ENCODE assay signal across 15 cellular contexts in the genomic region with DNA sequence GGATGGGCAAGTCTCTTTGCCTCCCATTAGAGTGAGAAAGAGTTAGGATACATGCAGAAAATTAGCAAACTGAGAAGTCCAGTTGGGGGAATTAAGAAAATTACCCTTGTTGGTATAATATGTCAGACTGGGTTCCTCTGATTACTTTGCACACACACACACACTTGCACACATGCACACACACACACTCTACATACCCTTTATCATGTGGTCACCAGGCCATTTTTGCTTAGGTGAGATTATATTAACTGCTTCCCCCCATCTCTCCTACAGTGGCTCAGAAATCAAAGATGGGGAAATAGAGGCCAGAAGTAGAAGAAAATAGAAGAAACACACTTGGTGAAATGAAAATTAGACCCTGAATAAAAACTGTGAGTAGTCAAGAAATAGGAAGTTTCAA. TPM values are rescaled to one million over a fixed set of nuclear protein-coding genes. Genes with fewer than 3 reads are reported as not detected.
A peak's percentile ranks its signal among the peaks of the same experiment; 100 is the strongest.
DNase-seq lines count a peak whose midpoint lies in the region; ATAC-seq, FAIRE-seq and TF ChIP-seq lines count a peak whose summit lies in the region.
"Had no signal": no experiment of that assay in that cellular context is flagged by ENCODE, and none has a peak within 500 bp of the region (broad histone marks: within the 10 kb centered on the region; RNA-seq: fewer than 3 reads in every experiment).

No MANE protein-coding gene starts in this region.

- CTCF ChIA-PET in activated CD8-positive, alpha-beta memory T cell treated with anti-CD3 and anti-CD28 coated beads, Interleukin-2, amount 10 ng/mL, durations not matched to agents 7 days and 5 days (lab: Charles Lee), result interaction anchor here (1.0 to 4.1 kb wide), 10 partner anchors 18 to 113 kb away, joined by 3 to 30 read pairs (median 9); a partner anchor contains a TSS

- H3K4me3 ChIP-seq in Peyer's patch, result no peak overlapping the region
- no peak overlapping the region for H3K4me3 ChIP-seq in subcutaneous abdominal adipose tissue (ENCODE audit: low read depth in 1 of 5, low read length in 5 of 5)

- peak overlapping the region; percentile 78 for H3K27ac Mint-ChIP-seq in activated CD8-positive, alpha-beta memory T cell treated with anti-CD3 and anti-CD28 coated beads, Interleukin-2, amount 10 ng/mL, durations not matched to agents 7 days and 5 days
- peak overlapping the region; percentile 81 to 94 (median 91) for H3K27ac Mint-ChIP-seq in immature natural killer cell

- no peak for TF ChIP-seq CTCF in Peyer's patch (IDR thresholded peaks at IDR 0.05)

- DNase-seq in activated CD8-positive, alpha-beta memory T cell treated with anti-CD3 and anti-CD28 coated beads, Interleukin-2, amount 10 ng/mL, durations not matched to agents 7 days and 5 days, result no peak
- no peak for DNase-seq in activated CD8-positive, alpha-beta memory T cell treated with anti-CD3 and anti-CD28 coated beads, Interleukin-2, amount 50 U/mL, for 48 hours
- DNase-seq in Peyer's patch, result no peak
- DNase-seq in immature natural killer cell, result no peak
- no peak for DNase-seq in GM19239 (ENCODE audit: insufficient read length, low spot score)
- DNase-seq in UCSD-AML1 (lab: John Stamatoyannopoulos, UW; ENCODE audit: unreplicated experiment), result no peak
- DNase-seq: ACHN; activated CD8-positive, alpha-beta memory T cell treated with anti-CD3 and anti-CD28 coated beads for 24 hours; dermis blood vessel endothelial cell; DMS53; upper lobe of right lung had no signal

- peak overlapping the region; percentile 2 for H3K4me3 Mint-ChIP-seq in activated CD8-positive, alpha-beta memory T cell treated with anti-CD3 and anti-CD28 coated beads, Interleukin-2, amount 10 ng/mL, durations not matched to agents 7 days and 5 days
- peak overlapping the region in 4 of 5 donors; percentile 84 to 99 (median 92) for H3K4me3 Mint-ChIP-seq in immature natural killer cell

- peaks cover 74% of the 10 kb centered on the region for H3K4me1 Mint-ChIP-seq in activated CD8-positive, alpha-beta memory T cell treated with anti-CD3 and anti-CD28 coated beads, Interleukin-2, amount 10 ng/mL, durations not matched to agents 7 days and 5 days
- peaks cover 85 to 88% of the 10 kb centered on the region in 2 donors for H3K4me1 Mint-ChIP-seq in immature natural killer cell

- no peaks in the 10 kb centered on the region for H3K36me3 ChIP-seq in Peyer's patch
- H3K36me3 ChIP-seq in subcutaneous abdominal adipose tissue (ENCODE audit: control insufficient read depth in 5 of 5, insufficient read depth in 5 of 5, low read length in 5 of 5), result no peaks in the 10 kb centered on the region
- H3K36me3 ChIP-seq: upper lobe of right lung had no signal

- H3K27ac ChIP-seq in Peyer's patch (peak overlapping the region; percentile 88 to 98 (median 92)), subcutaneous abdominal adipose tissue (ENCODE audit: low read depth, low read length) (peak overlapping the region; percentile 91)

- no peaks in the 10 kb centered on the region for H3K9me3 Mint-ChIP-seq in activated CD8-positive, alpha-beta memory T cell treated with anti-CD3 and anti-CD28 coated beads, Interleukin-2, amount 10 ng/mL, durations not matched to agents 7 days and 5 days (ENCODE audit: low read depth)
- H3K9me3 Mint-ChIP-seq in immature natural killer cell, result no peaks in the 10 kb centered on the region
- H3K9me3 Mint-ChIP-seq: T-helper 1 cell treated with Interleukin-12 subunit alpha and Interleukin-12 subunit beta and Interleukin-4 antibody, amounts not matched to agents 30 μg/mL and 1 μg/mL, for 36 hours had no signal

- no peak overlapping the region for H3K9ac ChIP-seq in subcutaneous abdominal adipose tissue (ENCODE audit: low read length in 5 of 5)

- peaks cover 4% of the 10 kb centered on the region for H3K36me3 Mint-ChIP-seq in activated CD8-positive, alpha-beta memory T cell treated with anti-CD3 and anti-CD28 coated beads, Interleukin-2, amount 10 ng/mL, durations not matched to agents 7 days and 5 days
- H3K36me3 Mint-ChIP-seq in immature natural killer cell, result no peaks in the 10 kb centered on the region

- no peak for FAIRE-seq in GM19239 (lab: Jason Lieb, UNC)
- FAIRE-seq: H1 had no signal

- H3K4me1 ChIP-seq in Peyer's patch (peaks cover 8 to 66% (median 14%) of the 10 kb centered on the region in 4 donors), subcutaneous abdominal adipose tissue (ENCODE audit: control insufficient read depth in 5 of 5, insufficient read depth in 5 of 5, low read length in 5 of 5) (peaks cover 22 to 85% (median 79%) of the 10 kb centered on the region in 5 donors)

- TF ChIP-seq POLR2A in Peyer's patch (IDR thresholded peaks at IDR 0.05), result no peak

- H3K9me3 ChIP-seq in Peyer's patch (peaks cover 0 to 4% (median 0%) of the 10 kb centered on the region in 4 donors), subcutaneous abdominal adipose tissue (ENCODE audit: control insufficient read depth in 5 of 5, low read length in 5 of 5) (no peaks in the 10 kb centered on the region)
- H3K9me3 ChIP-seq: upper lobe of right lung had no signal

- no peaks in the 10 kb centered on the region for H3K27me3 Mint-ChIP-seq in activated CD8-positive, alpha-beta memory T cell treated with anti-CD3 and anti-CD28 coated beads, Interleukin-2, amount 10 ng/mL, durations not matched to agents 7 days and 5 days
- peaks cover 5 to 8% (median 6%) of the 10 kb centered on the region in 3 donors for H3K27me3 Mint-ChIP-seq in immature natural killer cell (ENCODE audit: low read depth in 3 of 3)

- H3K27me3 ChIP-seq in Peyer's patch, result no peaks in the 10 kb centered on the region
- H3K27me3 ChIP-seq in subcutaneous abdominal adipose tissue (ENCODE audit: control insufficient read depth in 5 of 5, insufficient read depth in 4 of 5, low read length in 5 of 5), result no peaks in the 10 kb centered on the region
- H3K27me3 ChIP-seq: upper lobe of right lung had no signal

- ATAC-seq in activated CD8-positive, alpha-beta memory T cell treated with anti-CD3 and anti-CD28 coated beads, Interleukin-2, amount 10 ng/mL, durations not matched to agents 7 days and 5 days, result no peak
- no peak for ATAC-seq in HG02938 (IDR thresholded peaks at IDR 0.05; ENCODE audit: unreplicated experiment)

RNA-seq across cellular contexts. Expression of a gene that starts 0.9 kb away (rescaled TPM):
- total RNA-seq in activated CD8-positive, alpha-beta memory T cell treated with anti-CD3 and anti-CD28 coated beads, Interleukin-2, amount 10 ng/mL, durations not matched to agents 7 days and 5 days, result 10 to 100 TPM; 35.0 to 36.2 TPM
- 10 to 100 TPM in 1 of 4 donors, 1 to 10 TPM in 3; 3.7 to 10.7 (median 4.5) TPM for total RNA-seq in Peyer's patch
- polyA plus RNA-seq in immature natural killer cell, result 10 to 100 TPM; 17.9 to 28.0 (median 20.7) TPM

RNA-seq across cellular contexts. Expression of a gene that starts 5.6 kb away (rescaled TPM):
- 1 to 10 TPM; 3.8 to 4.6 TPM for total RNA-seq in activated CD8-positive, alpha-beta memory T cell treated with anti-CD3 and anti-CD28 coated beads, Interleukin-2, amount 10 ng/mL, durations not matched to agents 7 days and 5 days
- total RNA-seq in Peyer's patch, result 1 to 10 TPM in 1 of 4 donors, under 1 TPM in 1, not detected in 2; 0.54 to 3.7 TPM
- polyA plus RNA-seq in immature natural killer cell, result under 1 TPM in 2 of 3 donors, not detected in 1; 0.11 to 0.55 TPM

RNA-seq across cellular contexts. Expression of a gene that starts 5.8 kb away (rescaled TPM):
- 10 to 100 TPM; 23.5 to 29.1 TPM for total RNA-seq in activated CD8-positive, alpha-beta memory T cell treated with anti-CD3 and anti-CD28 coated beads, Interleukin-2, amount 10 ng/mL, durations not matched to agents 7 days and 5 days
- total RNA-seq in Peyer's patch, result 10 to 100 TPM in 3 of 4 donors, 1 to 10 TPM in 1; 8.7 to 25.6 (median 12.5) TPM
- 100 to 1,000 TPM; 112 to 207 (median 119) TPM for polyA plus RNA-seq in immature natural killer cell

RNA-seq across cellular contexts. Expression of a gene that starts 31.4 kb away (rescaled TPM):
- total RNA-seq in activated CD8-positive, alpha-beta memory T cell treated with anti-CD3 and anti-CD28 coated beads, Interleukin-2, amount 10 ng/mL, durations not matched to agents 7 days and 5 days, result 100 to 1,000 TPM; 189 to 249 TPM
- total RNA-seq in Peyer's patch, result 100 to 1,000 TPM in 1 of 4 donors, 10 to 100 TPM in 3; 47.6 to 105 (median 57.0) TPM
- polyA plus RNA-seq in immature natural killer cell, result 100 to 1,000 TPM; 175 to 256 (median 194) TPM

RNA-seq across cellular contexts. Expression of a gene that starts 37.6 kb away (rescaled TPM):
- 100 to 1,000 TPM; 127 to 207 TPM for total RNA-seq in activated CD8-positive, alpha-beta memory T cell treated with anti-CD3 and anti-CD28 coated beads, Interleukin-2, amount 10 ng/mL, durations not matched to agents 7 days and 5 days
- 1,000 to 10,000 TPM in 2 of 4 donors, 100 to 1,000 TPM in 2; 313 to 1,366 (median 694) TPM for total RNA-seq in Peyer's patch
- polyA plus RNA-seq in immature natural killer cell, result 1,000 to 10,000 TPM; 3,408 to 4,367 (median 4,229) TPM
